ENCODE assay signal across 8 cellular contexts in the genomic region with DNA sequence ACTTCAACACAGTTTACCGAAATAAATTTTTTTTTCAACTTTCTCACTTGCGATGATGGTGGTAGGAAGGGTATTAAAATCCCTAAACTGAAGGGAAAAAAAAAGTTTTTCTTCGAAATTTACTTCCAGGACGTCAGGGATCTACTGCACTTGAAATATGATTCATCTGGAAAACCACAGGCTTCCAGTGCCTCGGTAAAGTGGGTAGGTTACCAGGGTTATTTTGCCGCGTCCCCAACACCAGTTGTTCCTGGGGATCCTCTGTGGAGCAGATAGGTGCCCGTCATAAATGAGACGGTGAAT. TPM values are rescaled to one million over a fixed set of nuclear protein-coding genes. Genes with fewer than 3 reads are reported as not detected.
DNase-seq lines count a peak whose midpoint lies in the region; ATAC-seq, FAIRE-seq and TF ChIP-seq lines count a peak whose summit lies in the region.

No MANE protein-coding gene starts in this region.

- peak; percentile 79 for DNase-seq in DMS53 treated with DMSO at 0.1 percent for 48 hours (lab: John Stamatoyannopoulos, UW; ENCODE audit: unreplicated experiment)
- DNase-seq in DMS53 (lab: John Stamatoyannopoulos, UW), result no peak
- no peak for DNase-seq in WERI-Rb-1
- no peak for DNase-seq in right cardiac atrium
- no peak for DNase-seq in small intestine
- DNase-seq in NCI-H2171 (lab: John Stamatoyannopoulos, UW), result no peak
- DNase-seq in stimulated activated CD4-positive, alpha-beta T cell treated with anti-CD3 and anti-CD28 coated beads, Interleukin-15, amount 100 ng/mL, for 24 hours, result no peak
- DNase-seq in D341Med (ENCODE audit: low spot score), result no peak

- no peaks in the 10 kb centered on the region for H3K4me1 ChIP-seq in right cardiac atrium (ENCODE audit: control insufficient read depth, insufficient read depth, low read length)
- peaks cover 0 to 4% of the 10 kb centered on the region in 2 donors for H3K4me1 ChIP-seq in small intestine (ENCODE audit: control insufficient read depth in 2 of 2, insufficient read depth in 1 of 2, low read depth in 1 of 2, low read length in 1 of 2)

- WGBS in right cardiac atrium, result 2% methylated on average over 9 of the region's 9 CpGs
- WGBS in small intestine, 3 donors, result 0 to 2% (median 2%) methylated on average over 9 of the region's 9 CpGs

- no peak for FAIRE-seq in small intestine (lab: Jason Lieb, UNC)

- no peaks in the 10 kb centered on the region for H3K27me3 ChIP-seq in WERI-Rb-1 (ENCODE audit: insufficient read depth, low read depth, severe bottlenecking)
- H3K27me3 ChIP-seq in right cardiac atrium (ENCODE audit: control insufficient read depth, insufficient read depth), result no peaks in the 10 kb centered on the region
- H3K27me3 ChIP-seq in small intestine (ENCODE audit: control insufficient read depth in 2 of 2, insufficient read depth in 2 of 2, low read length in 2 of 2), result no peaks in the 10 kb centered on the region

- H3K36me3 ChIP-seq in WERI-Rb-1, result peaks cover 30% of the 10 kb centered on the region
- H3K36me3 ChIP-seq in small intestine (ENCODE audit: control insufficient read depth in 2 of 2, insufficient read depth in 2 of 2, low read length in 2 of 2), result peaks cover 0 to 17% of the 10 kb centered on the region in 2 donors

- H3K9me3 ChIP-seq in WERI-Rb-1 (ENCODE audit: severe bottlenecking) (no peaks in the 10 kb centered on the region), right cardiac atrium (ENCODE audit: control insufficient read depth, low read length) (no peaks in the 10 kb centered on the region), small intestine (ENCODE audit: control insufficient read depth, low read depth) (no peaks in the 10 kb centered on the region)

- peak overlapping the region; percentile 87 for H3K4me3 ChIP-seq in WERI-Rb-1 (ENCODE audit: low read depth, low read length)
- peak overlapping the region; percentile 89 for H3K4me3 ChIP-seq in right cardiac atrium (ENCODE audit: low read length)
- H3K4me3 ChIP-seq in small intestine (ENCODE audit: low read depth in 1 of 2, low read length in 2 of 2), result peak overlapping the region; percentile 70 to 96

- H3K27ac ChIP-seq in WERI-Rb-1, result peak overlapping the region; percentile 90
- peak overlapping the region; percentile 93 for H3K27ac ChIP-seq in right cardiac atrium (ENCODE audit: low read length)
- peak overlapping the region; percentile 90 to 99 for H3K27ac ChIP-seq in small intestine (ENCODE audit: low read depth in 1 of 2, low read length in 1 of 2)

- intact Hi-C loops in right cardiac atrium (cut with DNase I), result loop anchor here in 2 of 4 donors (5.0 kb wide), 1 partner anchor 76 kb away; the partner anchor contains the start of gene PCAT6 (in 2 of the 2)

- ATAC-seq in right cardiac atrium, result no peak

- no peak for TF ChIP-seq CTCF in WERI-Rb-1 (IDR thresholded peaks at IDR 0.05; ENCODE audit: low read depth, low read length)

RNA-seq across cellular contexts. Expression of gene RABIF, which starts 0.8 kb away (rescaled TPM):
- 1 to 10 TPM; 5.4 to 6.5 (median 5.7) TPM for total RNA-seq in right cardiac atrium
- polyA plus RNA-seq in right cardiac atrium, result 4.6 TPM
- polyA plus RNA-seq in small intestine, result 10 to 100 TPM in 2 of 3 donors, 1 to 10 TPM in 1; 7.8 to 11.2 (median 10.3) TPM

RNA-seq across cellular contexts. Expression of gene KLHL12, which starts 38.9 kb away (rescaled TPM):
- total RNA-seq in right cardiac atrium, result 10 to 100 TPM; 16.8 to 21.4 (median 20.1) TPM
- polyA plus RNA-seq in right cardiac atrium (10.8 TPM), small intestine (10 to 100 TPM; 12.7 to 18.6 (median 15.7) TPM)
